In the genomic region with DNA sequence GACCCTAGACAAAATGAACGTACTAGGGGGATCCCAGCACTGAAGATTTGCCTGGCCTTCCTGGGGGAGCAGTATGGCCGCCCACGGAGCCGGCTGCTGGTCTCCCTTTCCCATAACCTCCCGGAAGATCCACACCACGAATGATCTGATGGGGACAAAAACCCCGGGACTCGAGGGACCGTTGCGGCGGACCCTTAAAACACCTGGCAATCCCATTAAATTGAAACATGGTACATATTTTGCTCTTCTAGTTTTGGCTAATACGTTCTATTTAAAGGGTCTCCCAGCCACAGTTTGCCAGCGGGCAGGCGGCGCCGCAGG, we compare ENCODE assay signal across 2 cellular contexts.
TF ChIP-seq lines count a peak whose summit lies in the region.

No MANE protein-coding gene starts in this region.

TF ChIP-seq in SK-N-SH, 30 proteins besides CTCF, POLR2A, EP300 and RAD21 (continued from another document):
- TF ChIP-seq SMC3 (IDR thresholded peaks at IDR 0.05; ENCODE audit: low read depth, low read length) (no peak), CHD2 (IDR thresholded peaks at IDR 0.05; ENCODE audit: low read length, partially characterized antibody) (no peak), NRF1 (IDR thresholded peaks at IDR 0.05; ENCODE audit: low read depth, low read length) (no peak), TAF1 (IDR thresholded peaks at IDR 0.05; ENCODE audit: borderline replicate concordance, low read depth, low read length) (no peak), ELF1 (IDR thresholded peaks at IDR 0.05) (no peak), RCOR1 (IDR thresholded peaks at IDR 0.05; ENCODE audit: low read length) (no peak)
- TF ChIP-seq, protein P1, sequence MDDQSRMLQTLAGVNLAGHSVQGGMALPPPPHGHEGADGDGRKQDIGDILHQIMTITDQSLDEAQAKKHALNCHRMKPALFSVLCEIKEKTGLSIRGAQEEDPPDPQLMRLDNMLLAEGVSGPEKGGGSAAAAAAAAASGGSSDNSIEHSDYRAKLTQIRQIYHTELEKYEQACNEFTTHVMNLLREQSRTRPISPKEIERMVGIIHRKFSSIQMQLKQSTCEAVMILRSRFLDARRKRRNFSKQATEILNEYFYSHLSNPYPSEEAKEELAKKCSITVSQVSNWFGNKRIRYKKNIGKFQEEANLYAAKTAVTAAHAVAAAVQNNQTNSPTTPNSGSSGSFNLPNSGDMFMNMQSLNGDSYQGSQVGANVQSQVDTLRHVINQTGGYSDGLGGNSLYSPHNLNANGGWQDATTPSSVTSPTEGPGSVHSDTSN (IDR thresholded peaks at IDR 0.05), result no peak
- TF ChIP-seq, protein P2, sequence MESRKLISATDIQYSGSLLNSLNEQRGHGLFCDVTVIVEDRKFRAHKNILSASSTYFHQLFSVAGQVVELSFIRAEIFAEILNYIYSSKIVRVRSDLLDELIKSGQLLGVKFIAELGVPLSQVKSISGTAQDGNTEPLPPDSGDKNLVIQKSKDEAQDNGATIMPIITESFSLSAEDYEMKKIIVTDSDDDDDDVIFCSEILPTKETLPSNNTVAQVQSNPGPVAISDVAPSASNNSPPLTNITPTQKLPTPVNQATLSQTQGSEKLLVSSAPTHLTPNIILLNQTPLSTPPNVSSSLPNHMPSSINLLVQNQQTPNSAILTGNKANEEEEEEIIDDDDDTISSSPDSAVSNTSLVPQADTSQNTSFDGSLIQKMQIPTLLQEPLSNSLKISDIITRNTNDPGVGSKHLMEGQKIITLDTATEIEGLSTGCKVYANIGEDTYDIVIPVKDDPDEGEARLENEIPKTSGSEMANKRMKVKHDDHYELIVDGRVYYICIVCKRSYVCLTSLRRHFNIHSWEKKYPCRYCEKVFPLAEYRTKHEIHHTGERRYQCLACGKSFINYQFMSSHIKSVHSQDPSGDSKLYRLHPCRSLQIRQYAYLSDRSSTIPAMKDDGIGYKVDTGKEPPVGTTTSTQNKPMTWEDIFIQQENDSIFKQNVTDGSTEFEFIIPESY (IDR thresholded peaks at IDR 0.05; ENCODE audit: borderline replicate concordance, low read depth), result no peak

TF ChIP-seq in SK-N-SH treated with all-trans-retinoic acid at 6 μM for 48 hours, 23 proteins besides CTCF, POLR2A, EP300 and RAD21 (continued from another document):
- TF ChIP-seq, protein P3, sequence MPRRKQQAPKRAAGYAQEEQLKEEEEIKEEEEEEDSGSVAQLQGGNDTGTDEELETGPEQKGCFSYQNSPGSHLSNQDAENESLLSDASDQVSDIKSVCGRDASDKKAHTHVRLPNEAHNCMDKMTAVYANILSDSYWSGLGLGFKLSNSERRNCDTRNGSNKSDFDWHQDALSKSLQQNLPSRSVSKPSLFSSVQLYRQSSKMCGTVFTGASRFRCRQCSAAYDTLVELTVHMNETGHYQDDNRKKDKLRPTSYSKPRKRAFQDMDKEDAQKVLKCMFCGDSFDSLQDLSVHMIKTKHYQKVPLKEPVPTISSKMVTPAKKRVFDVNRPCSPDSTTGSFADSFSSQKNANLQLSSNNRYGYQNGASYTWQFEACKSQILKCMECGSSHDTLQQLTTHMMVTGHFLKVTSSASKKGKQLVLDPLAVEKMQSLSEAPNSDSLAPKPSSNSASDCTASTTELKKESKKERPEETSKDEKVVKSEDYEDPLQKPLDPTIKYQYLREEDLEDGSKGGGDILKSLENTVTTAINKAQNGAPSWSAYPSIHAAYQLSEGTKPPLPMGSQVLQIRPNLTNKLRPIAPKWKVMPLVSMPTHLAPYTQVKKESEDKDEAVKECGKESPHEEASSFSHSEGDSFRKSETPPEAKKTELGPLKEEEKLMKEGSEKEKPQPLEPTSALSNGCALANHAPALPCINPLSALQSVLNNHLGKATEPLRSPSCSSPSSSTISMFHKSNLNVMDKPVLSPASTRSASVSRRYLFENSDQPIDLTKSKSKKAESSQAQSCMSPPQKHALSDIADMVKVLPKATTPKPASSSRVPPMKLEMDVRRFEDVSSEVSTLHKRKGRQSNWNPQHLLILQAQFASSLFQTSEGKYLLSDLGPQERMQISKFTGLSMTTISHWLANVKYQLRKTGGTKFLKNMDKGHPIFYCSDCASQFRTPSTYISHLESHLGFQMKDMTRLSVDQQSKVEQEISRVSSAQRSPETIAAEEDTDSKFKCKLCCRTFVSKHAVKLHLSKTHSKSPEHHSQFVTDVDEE (CRISPR knock-in tag; IDR thresholded peaks at IDR 0.05), result no peak
- TF ChIP-seq ISL1 (CRISPR knock-in tag; IDR thresholded peaks at IDR 0.05), result no peak
- no peak for TF ChIP-seq ZNF70 (CRISPR knock-in tag; IDR thresholded peaks at IDR 0.05)
- TF ChIP-seq, protein P4, sequence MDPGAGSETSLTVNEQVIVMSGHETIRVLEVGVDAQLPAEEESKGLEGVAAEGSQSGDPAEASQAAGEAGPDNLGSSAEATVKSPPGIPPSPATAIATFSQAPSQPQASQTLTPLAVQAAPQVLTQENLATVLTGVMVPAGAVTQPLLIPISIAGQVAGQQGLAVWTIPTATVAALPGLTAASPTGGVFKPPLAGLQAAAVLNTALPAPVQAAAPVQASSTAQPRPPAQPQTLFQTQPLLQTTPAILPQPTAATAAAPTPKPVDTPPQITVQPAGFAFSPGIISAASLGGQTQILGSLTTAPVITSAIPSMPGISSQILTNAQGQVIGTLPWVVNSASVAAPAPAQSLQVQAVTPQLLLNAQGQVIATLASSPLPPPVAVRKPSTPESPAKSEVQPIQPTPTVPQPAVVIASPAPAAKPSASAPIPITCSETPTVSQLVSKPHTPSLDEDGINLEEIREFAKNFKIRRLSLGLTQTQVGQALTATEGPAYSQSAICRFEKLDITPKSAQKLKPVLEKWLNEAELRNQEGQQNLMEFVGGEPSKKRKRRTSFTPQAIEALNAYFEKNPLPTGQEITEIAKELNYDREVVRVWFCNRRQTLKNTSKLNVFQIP (CRISPR knock-in tag; IDR thresholded peaks at IDR 0.05; ENCODE audit: borderline replicate concordance, low read depth), result no peak
- no peak for TF ChIP-seq PPARA (CRISPR knock-in tag; IDR thresholded peaks at IDR 0.05; ENCODE audit: borderline replicate concordance)
- TF ChIP-seq, protein P5, sequence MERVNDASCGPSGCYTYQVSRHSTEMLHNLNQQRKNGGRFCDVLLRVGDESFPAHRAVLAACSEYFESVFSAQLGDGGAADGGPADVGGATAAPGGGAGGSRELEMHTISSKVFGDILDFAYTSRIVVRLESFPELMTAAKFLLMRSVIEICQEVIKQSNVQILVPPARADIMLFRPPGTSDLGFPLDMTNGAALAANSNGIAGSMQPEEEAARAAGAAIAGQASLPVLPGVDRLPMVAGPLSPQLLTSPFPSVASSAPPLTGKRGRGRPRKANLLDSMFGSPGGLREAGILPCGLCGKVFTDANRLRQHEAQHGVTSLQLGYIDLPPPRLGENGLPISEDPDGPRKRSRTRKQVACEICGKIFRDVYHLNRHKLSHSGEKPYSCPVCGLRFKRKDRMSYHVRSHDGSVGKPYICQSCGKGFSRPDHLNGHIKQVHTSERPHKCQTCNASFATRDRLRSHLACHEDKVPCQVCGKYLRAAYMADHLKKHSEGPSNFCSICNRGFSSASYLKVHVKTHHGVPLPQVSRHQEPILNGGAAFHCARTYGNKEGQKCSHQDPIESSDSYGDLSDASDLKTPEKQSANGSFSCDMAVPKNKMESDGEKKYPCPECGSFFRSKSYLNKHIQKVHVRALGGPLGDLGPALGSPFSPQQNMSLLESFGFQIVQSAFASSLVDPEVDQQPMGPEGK (CRISPR knock-in tag; IDR thresholded peaks at IDR 0.05; ENCODE audit: borderline replicate concordance), result no peak
- TF ChIP-seq BACH2 (CRISPR knock-in tag; IDR thresholded peaks at IDR 0.05; ENCODE audit: borderline replicate concordance), result no peak
- no peak for TF ChIP-seq CSDC2 (CRISPR knock-in tag; IDR thresholded peaks at IDR 0.05)
- no peak for TF ChIP-seq SNAI2 (CRISPR knock-in tag; IDR thresholded peaks at IDR 0.05)
